Comparison of ENCODE assay signal across 39 cellular contexts in the genomic region with DNA sequence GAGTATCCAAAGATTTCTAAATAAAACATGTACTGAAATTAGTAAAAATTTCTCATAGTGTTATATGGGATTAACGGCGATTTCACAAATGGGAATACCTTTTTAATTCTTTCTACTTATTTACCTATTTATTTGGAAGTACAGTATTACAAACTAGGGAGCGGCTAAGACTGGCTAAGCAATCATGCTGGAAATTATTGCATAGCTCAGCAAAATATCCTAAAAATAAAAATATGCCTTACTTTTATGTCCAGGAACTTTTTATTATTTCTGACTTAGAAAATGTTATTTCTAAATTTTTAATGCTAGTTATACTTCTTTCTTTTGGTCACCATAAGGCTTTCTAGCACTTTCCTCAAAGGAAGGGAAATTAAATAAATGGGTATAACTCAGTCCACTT. TPM values are rescaled to one million over a fixed set of nuclear protein-coding genes. Genes with fewer than 3 reads are reported as not detected.
"Had no signal": no experiment of that assay in that cellular context is flagged by ENCODE, and none has a peak within 500 bp of the region (broad histone marks: within the 10 kb centered on the region; RNA-seq: fewer than 3 reads in every experiment).

No MANE protein-coding gene starts in this region.

- H3K4me3 ChIP-seq: coronary artery, dorsolateral prefrontal cortex, esophagus squamous epithelium, gastroesophageal sphincter, heart right ventricle had no signal

- ATAC-seq: activated CD8-positive, alpha-beta memory T cell treated with anti-CD3 and anti-CD28 coated beads, Interleukin-2, amount 10 ng/mL, durations not matched to agents 7 days and 5 days; activated CD8-positive, alpha-beta T cell treated with anti-CD3 and anti-CD28 coated beads, Interleukin-2, amount 10 ng/mL, durations not matched to agents 7 days and 5 days; gastroesophageal sphincter; heart right ventricle; T-helper 17 cell had no signal

- H3K4me1 ChIP-seq: esophagus squamous epithelium, gastroesophageal sphincter, heart right ventricle had no signal

- H3K36me3 ChIP-seq: brain microvascular endothelial cell, esophagus squamous epithelium, gastroesophageal sphincter, heart right ventricle had no signal

- FAIRE-seq: astrocyte, bronchial epithelial cell had no signal

- DNase-seq: activated CD4-positive, alpha-beta memory T cell treated with anti-CD3 and anti-CD28 coated beads for 36 hours; activated CD4-positive, alpha-beta T cell treated with anti-CD3 and anti-CD28 coated beads, Interleukin-2, amount 10 ng/mL, durations not matched to agents 24 days and 14 days; activated CD4-positive, CD25-positive, alpha-beta regulatory T cell; activated CD4-positive, CD25-positive, alpha-beta regulatory T cell treated with anti-CD3 and anti-CD28 coated beads, Interleukin-2, amount 50 U/mL, for 72 hours; activated CD8-positive, alpha-beta memory T cell treated with anti-CD3 and anti-CD28 coated beads, Interleukin-2, amount 10 ng/mL, durations not matched to agents 7 days and 5 days; activated CD8-positive, alpha-beta memory T cell treated with anti-CD3 and anti-CD28 coated beads, Interleukin-2, amount 50 U/mL, for 4 hours; activated CD8-positive, alpha-beta T cell treated with anti-CD3 and anti-CD28 coated beads, Interleukin-2, amount 10 ng/mL, durations not matched to agents 7 days and 5 days; activated effector memory CD4-positive, alpha-beta T cell treated with anti-CD3 and anti-CD28 coated beads, Interleukin-2, amount 50 U/mL, for 16 hours; activated naive CD4-positive, alpha-beta T cell treated with anti-CD3 and anti-CD28 coated beads for 36 hours; activated naive CD8-positive, alpha-beta T cell treated with anti-CD3 and anti-CD28 coated beads, Interleukin-2, amount 10 ng/mL, durations not matched to agents 7 days and 5 days; activated T-cell treated with anti-CD3 and anti-CD28 coated beads, Interleukin-2, amount 50 U/mL, for 1 hour; activated T-cell treated with anti-CD3 and anti-CD28 coated beads, Interleukin-2, amount 50 U/mL, for 48 hours; amniotic stem cell; anterior cingulate cortex; brain microvascular endothelial cell; dorsolateral prefrontal cortex; effector memory CD4-positive, alpha-beta T cell; endodermal cell; esophagus squamous epithelium; foreskin melanocyte; heart right ventricle; T-helper 1 cell; T-helper 17 cell; T1000 had no signal

- H3K27me3 ChIP-seq: brain microvascular endothelial cell had no signal

- H3K9me3 ChIP-seq: esophagus squamous epithelium, gastroesophageal sphincter, heart right ventricle had no signal

- H3K27ac ChIP-seq: brain microvascular endothelial cell, coronary artery, dorsolateral prefrontal cortex, esophagus squamous epithelium, gastroesophageal sphincter, heart right ventricle had no signal

RNA-seq across cellular contexts. Expression of a gene that starts 36.5 kb away (rescaled TPM):
- total RNA-seq: activated CD4-positive, alpha-beta memory T cell treated with anti-CD3 and anti-CD28 coated beads for 36 hours; activated CD4-positive, alpha-beta T cell treated with anti-CD3 and anti-CD28 coated beads for 36 hours; activated CD4-positive, alpha-beta T cell treated with anti-CD3 and anti-CD28 coated beads, Interleukin-2, amount 10 ng/mL, durations not matched to agents 24 days and 14 days; activated CD8-positive, alpha-beta memory T cell treated with anti-CD3 and anti-CD28 coated beads for 36 hours; activated CD8-positive, alpha-beta memory T cell treated with anti-CD3 and anti-CD28 coated beads, Interleukin-2, amount 10 ng/mL, durations not matched to agents 7 days and 5 days; activated CD8-positive, alpha-beta T cell treated with anti-CD3 and anti-CD28 coated beads, Interleukin-2, amount 10 ng/mL, durations not matched to agents 7 days and 5 days; activated naive CD4-positive, alpha-beta T cell treated with anti-CD3 and anti-CD28 coated beads for 36 hours; activated naive CD8-positive, alpha-beta T cell treated with anti-CD3 and anti-CD28 coated beads, Interleukin-2, amount 10 ng/mL, durations not matched to agents 7 days and 5 days; activated T-helper 1 cell treated with anti-CD3 and anti-CD28 coated beads, Interleukin-12 subunit alpha, Interleukin-12 subunit beta, Interleukin-2, Interleukin-4 antibody, amounts not matched to agents 30 ng/mL and 10 ng/mL and 1 ng/mL, durations not matched to agents 14 hours and 24 hours and 36 hours; activated T-helper 2 cell treated with anti-CD3 and anti-CD28 coated beads, Interferon-gamma antibody, Interleukin-2, Interleukin-4, amounts not matched to agents 10 μg/mL and 5 μg/mL and 100 μg/mL, durations not matched to agents 14 hours and 24 hours and 36 hours; astrocyte; bronchial epithelial cell; cardiac septum; cerebellum; dorsolateral prefrontal cortex; endodermal cell; epithelial cell of proximal tubule; esophagus squamous epithelium; fibroblast of lung; fibroblast of villous mesenchyme; gastroesophageal sphincter; glomerular endothelial cell; heart right ventricle; T-helper 17 cell had no signal
- polyA plus RNA-seq: adipose tissue, fibroblast of lung, heart right ventricle had no signal
